ENCODE assay signal across 1 cellular context in genomic region chr4:186809070-186809469, GRCh38.
TF ChIP-seq lines count a peak whose summit lies in the region.

No MANE protein-coding gene starts in this region.

TF ChIP-seq in K562, 482 proteins besides CTCF, POLR2A, EP300 and RAD21:
- no peak for TF ChIP-seq RUNX1 (IDR thresholded peaks at IDR 0.05; ENCODE audit: low read depth)
- no peak for TF ChIP-seq CHCHD3 (CRISPR knock-in tag; IDR thresholded peaks at IDR 0.05)
- no peak for TF ChIP-seq ARHGAP35 (IDR thresholded peaks at IDR 0.05; ENCODE audit: partially characterized antibody)
- TF ChIP-seq, protein P1, sequence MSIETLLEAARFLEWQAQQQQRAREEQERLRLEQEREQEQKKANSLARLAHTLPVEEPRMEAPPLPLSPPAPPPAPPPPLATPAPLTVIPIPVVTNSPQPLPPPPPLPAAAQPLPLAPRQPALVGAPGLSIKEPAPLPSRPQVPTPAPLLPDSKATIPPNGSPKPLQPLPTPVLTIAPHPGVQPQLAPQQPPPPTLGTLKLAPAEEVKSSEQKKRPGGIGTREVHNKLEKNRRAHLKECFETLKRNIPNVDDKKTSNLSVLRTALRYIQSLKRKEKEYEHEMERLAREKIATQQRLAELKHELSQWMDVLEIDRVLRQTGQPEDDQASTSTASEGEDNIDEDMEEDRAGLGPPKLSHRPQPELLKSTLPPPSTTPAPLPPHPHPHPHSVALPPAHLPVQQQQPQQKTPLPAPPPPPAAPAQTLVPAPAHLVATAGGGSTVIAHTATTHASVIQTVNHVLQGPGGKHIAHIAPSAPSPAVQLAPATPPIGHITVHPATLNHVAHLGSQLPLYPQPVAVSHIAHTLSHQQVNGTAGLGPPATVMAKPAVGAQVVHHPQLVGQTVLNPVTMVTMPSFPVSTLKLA (conservative IDR thresholded peaks at IDR 0.05): 0 out of 4 replicates have a peak, but pooled peaks of 1 of the 2 experiments have one; percentile 10
- peak; percentile 26; the same call in 1 of the 2 replicates for TF ChIP-seq ZBTB7A (IDR thresholded peaks at IDR 0.05; ENCODE audit: borderline replicate concordance, control insufficient read depth, low read depth, low read length)
- TF ChIP-seq DNMT1 (IDR thresholded peaks at IDR 0.05): no peak
- TF ChIP-seq RFX1 (IDR thresholded peaks at IDR 0.05): peak; percentile 70
- TF ChIP-seq HMG20A (CRISPR knock-in tag; conservative IDR thresholded peaks at IDR 0.05): no peak
- TF ChIP-seq HIVEP1 (CRISPR knock-in tag; IDR thresholded peaks at IDR 0.05): no peak
- TF ChIP-seq ZNF311 (CRISPR knock-in tag; IDR thresholded peaks at IDR 0.05): no peak
